In genomic region chr1:78624035-78624434, GRCh38 we compare ENCODE assay signal across 18 cellular contexts. TPM values are rescaled to one million over a fixed set of nuclear protein-coding genes. Genes with fewer than 3 reads are reported as not detected.
DNase-seq lines count a peak whose midpoint lies in the region; ATAC-seq and TF ChIP-seq lines count a peak whose summit lies in the region.
"Had no signal": no experiment of that assay in that cellular context is flagged by ENCODE, and none has a peak within 500 bp of the region (broad histone marks: within the 10 kb centered on the region; RNA-seq: fewer than 3 reads in every experiment).

No MANE protein-coding gene starts in this region.

- intact Hi-C loops in spleen (cut with DNase I; ENCODE audit: low total_unique reads), result no loop called here

- H3K4me1 Mint-ChIP-seq in activated naive CD4-positive, alpha-beta T cell treated with anti-CD3 and anti-CD28 coated beads, Interleukin-2, amount 50 U/mL, for 24 hours, result peaks cover 80% of the 10 kb centered on the region

- DNase-seq in activated naive CD4-positive, alpha-beta T cell treated with Interleukin-2 at 50 U/mL for 16 hours, result no peak
- no peak for DNase-seq in GM12865 (ENCODE audit: low read depth)
- no peak for DNase-seq in activated naive CD4-positive, alpha-beta T cell treated with anti-CD3 and anti-CD28 coated beads, Interleukin-2, amount 50 U/mL, for 72 hours (ENCODE audit: low spot score in 2 of 2)
- peak; percentile 56 for DNase-seq in spleen
- no peak for DNase-seq in NCI-H526 treated with DMSO at 0.1 percent for 48 hours (lab: John Stamatoyannopoulos, UW)
- no peak for DNase-seq in GOT3 (lab: John Stamatoyannopoulos, UW)
- DNase-seq: body of pancreas, Calu3, colonic mucosa, EL, head of caudate nucleus, left ventricle myocardium superior, mucosa of descending colon, NCI-H187 treated with DMSO at 0.1 percent for 48 hours, NCI-H446, Peyer's patch had no signal

- 90 to 97% (median 94%) methylated on average over 7 of the region's 7 CpGs for WGBS in spleen, 5 donors

- H3K27ac Mint-ChIP-seq in activated naive CD4-positive, alpha-beta T cell treated with anti-CD3 and anti-CD28 coated beads, Interleukin-2, amount 50 U/mL, for 24 hours, result peak overlapping the region; percentile 60
- peak overlapping the region; percentile 78 to 82 for H3K27ac Mint-ChIP-seq in activated naive CD4-positive, alpha-beta T cell treated with anti-CD3 and anti-CD28 coated beads, Interleukin-2, amount 50 U/mL, for 72 hours

- H3K9me3 ChIP-seq in spleen, result no peaks in the 10 kb centered on the region
- H3K9me3 ChIP-seq: body of pancreas, colonic mucosa, mucosa of descending colon, Peyer's patch, thoracic aorta had no signal

- H3K4me3 ChIP-seq in GM12865 (ENCODE audit: low read depth, low read length) (peak overlapping the region; percentile 98), spleen (peak overlapping the region in 1 of 8 donors; percentile 3)
- H3K4me3 ChIP-seq: body of pancreas, colonic mucosa, mucosa of descending colon, Peyer's patch, thoracic aorta had no signal

- no peak for ATAC-seq in activated naive CD4-positive, alpha-beta T cell treated with anti-CD3 and anti-CD28 coated beads, Interleukin-2, amount 50 U/mL, for 72 hours
- ATAC-seq: body of pancreas, left ventricle myocardium superior, mucosa of descending colon had no signal

- peak overlapping the region; percentile 87 for H3K4me3 Mint-ChIP-seq in activated naive CD4-positive, alpha-beta T cell treated with anti-CD3 and anti-CD28 coated beads, Interleukin-2, amount 50 U/mL, for 24 hours

- H3K27ac ChIP-seq in spleen, result peak overlapping the region in 7 of 8 donors; percentile 0 to 91 (median 84)
- H3K27ac ChIP-seq: body of pancreas, colonic mucosa, Peyer's patch, thoracic aorta had no signal

- peaks cover 4 to 85% (median 68%) of the 10 kb centered on the region in 6 donors for H3K4me1 ChIP-seq in spleen
- H3K4me1 ChIP-seq: colonic mucosa had no signal

- TF ChIP-seq POLR2A in spleen (IDR thresholded peaks at IDR 0.05), result no peak

- TF ChIP-seq CTCF in GM12865 (IDR thresholded peaks at IDR 0.05; ENCODE audit: insufficient read depth, low read depth, low read length, missing control alignments) (no peak), spleen (IDR thresholded peaks at IDR 0.05 in 8 of 11, conservative IDR thresholded peaks at IDR 0.05 in 3 of 11) (no peak)

- H3K36me3 Mint-ChIP-seq in activated naive CD4-positive, alpha-beta T cell treated with anti-CD3 and anti-CD28 coated beads, Interleukin-2, amount 50 U/mL, for 24 hours, result peaks cover 25% of the 10 kb centered on the region
- H3K36me3 Mint-ChIP-seq in activated naive CD4-positive, alpha-beta T cell treated with anti-CD3 and anti-CD28 coated beads, Interleukin-2, amount 50 U/mL, for 72 hours, result peaks cover 12 to 52% of the 10 kb centered on the region in 2 donors

- H3K27me3 ChIP-seq in spleen (replicated peaks in 1 of 7), result no peaks in the 10 kb centered on the region
- H3K27me3 ChIP-seq: body of pancreas, colonic mucosa, Peyer's patch had no signal

- peaks cover 0 to 14% (median 0%) of the 10 kb centered on the region in 6 donors for H3K36me3 ChIP-seq in spleen
- H3K36me3 ChIP-seq: colonic mucosa, Peyer's patch, thoracic aorta had no signal

- no peaks in the 10 kb centered on the region for H3K9me3 Mint-ChIP-seq in activated naive CD4-positive, alpha-beta T cell treated with anti-CD3 and anti-CD28 coated beads, Interleukin-2, amount 50 U/mL, for 24 hours
- no peaks in the 10 kb centered on the region for H3K9me3 Mint-ChIP-seq in activated naive CD4-positive, alpha-beta T cell treated with anti-CD3 and anti-CD28 coated beads, Interleukin-2, amount 50 U/mL, for 72 hours

- no peaks in the 10 kb centered on the region for H3K27me3 Mint-ChIP-seq in activated naive CD4-positive, alpha-beta T cell treated with anti-CD3 and anti-CD28 coated beads, Interleukin-2, amount 50 U/mL, for 24 hours

RNA-seq across cellular contexts. Expression of gene IFI44L, which starts 3.8 kb away (rescaled TPM):
- 100 to 1,000 TPM in 1 of 2 donors, 1 to 10 TPM in 1; 8.4 to 120 TPM for total RNA-seq in activated naive CD4-positive, alpha-beta T cell treated with anti-CD3 and anti-CD28 coated beads, Interleukin-2, amount 50 U/mL, for 72 hours
- 10 to 100 TPM; 23.3 to 60.3 (median 37.4) TPM for total RNA-seq in spleen
- 10 to 100 TPM; 10.3 to 15.9 (median 10.6) TPM for polyA plus RNA-seq in spleen

RNA-seq across cellular contexts. Expression of gene IFI44, which starts 25.6 kb away (rescaled TPM):
- 10 to 100 TPM; 13.0 to 59.4 TPM for total RNA-seq in activated naive CD4-positive, alpha-beta T cell treated with anti-CD3 and anti-CD28 coated beads, Interleukin-2, amount 50 U/mL, for 72 hours
- total RNA-seq in spleen, result 10 to 100 TPM; 32.3 to 96.1 (median 76.0) TPM
- polyA plus RNA-seq in spleen, result 100 to 1,000 TPM in 1 of 3 donors, 10 to 100 TPM in 2; 45.0 to 107 (median 93.4) TPM
